Comparison of ENCODE assay signal across 7 cellular contexts in the genomic region with DNA sequence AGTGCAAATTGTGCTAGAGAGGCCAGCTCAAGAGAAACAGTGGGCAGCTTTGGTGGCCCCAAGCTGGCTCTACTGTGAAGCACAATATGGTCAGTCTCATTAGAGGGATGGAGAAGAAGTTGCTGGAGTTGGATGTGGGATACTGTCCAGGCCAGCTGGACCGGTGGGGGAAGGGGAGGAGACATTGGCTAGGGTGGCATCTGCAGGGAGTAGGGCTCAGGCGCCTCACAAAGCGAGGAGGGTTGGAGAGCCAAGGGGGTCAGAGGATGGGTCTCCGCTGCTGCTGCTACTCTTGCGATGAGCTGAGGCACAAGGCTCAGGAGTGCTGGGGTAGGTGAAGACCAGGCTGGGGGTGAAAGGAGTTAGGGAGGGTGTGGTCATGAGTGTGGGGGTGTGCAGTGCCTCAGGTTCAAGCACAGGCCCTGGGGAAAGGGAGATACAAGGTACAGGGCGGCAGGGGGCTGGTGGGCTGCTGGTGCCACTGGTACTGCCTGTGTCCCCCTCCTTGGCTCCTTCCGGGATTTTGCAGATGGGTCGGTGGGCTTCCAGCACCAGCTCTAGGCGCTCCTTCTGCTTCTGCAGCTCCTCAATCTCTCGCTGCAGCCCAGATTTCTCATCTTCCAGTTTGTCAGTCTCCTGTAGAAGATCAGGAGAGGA. TPM values are rescaled to one million over a fixed set of nuclear protein-coding genes. Genes with fewer than 3 reads are reported as not detected.
DNase-seq lines count a peak whose midpoint lies in the region; ATAC-seq and TF ChIP-seq lines count a peak whose summit lies in the region.

No MANE protein-coding gene starts in this region.

- H3K4me1 Mint-ChIP-seq in stimulated activated naive CD8-positive, alpha-beta T cell treated with anti-CD3 and anti-CD28 coated beads, Interleukin-15, amount 100 ng/mL, for 72 hours = peaks cover 73% of the 10 kb centered on the region

- peak overlapping the region; percentile 34 to 90 for H3K27ac Mint-ChIP-seq in stimulated activated naive CD8-positive, alpha-beta T cell treated with anti-CD3 and anti-CD28 coated beads, Interleukin-15, amount 100 ng/mL, for 72 hours

- TF ChIP-seq POLR2A in GM18526 (IDR thresholded peaks at IDR 0.05; ENCODE audit: extremely low read depth, insufficient read length) = peak; percentile 2

- H3K36me3 ChIP-seq in SK-N-MC (ENCODE audit: insufficient read depth, low read length) = no peaks in the 10 kb centered on the region

- H3K27me3 Mint-ChIP-seq in stimulated activated naive CD8-positive, alpha-beta T cell treated with anti-CD3 and anti-CD28 coated beads, Interleukin-15, amount 100 ng/mL, for 72 hours = no peaks in the 10 kb centered on the region

- no peak for TF ChIP-seq CTCF in fibroblast of the aortic adventitia (IDR thresholded peaks at IDR 0.05; ENCODE audit: insufficient read depth, low read length)

- no peak for ATAC-seq in stimulated activated naive CD8-positive, alpha-beta T cell treated with anti-CD3 and anti-CD28 coated beads, Interleukin-15, amount 100 ng/mL, for 72 hours
- no peak for ATAC-seq in GM19397 (IDR thresholded peaks at IDR 0.05; ENCODE audit: unreplicated experiment)

- H3K9ac ChIP-seq in SK-N-MC (ENCODE audit: insufficient read length) = no peak overlapping the region

- H3K27ac ChIP-seq in SK-N-MC = no peak overlapping the region

- H3K4me3 Mint-ChIP-seq in stimulated activated naive CD8-positive, alpha-beta T cell treated with anti-CD3 and anti-CD28 coated beads, Interleukin-15, amount 100 ng/mL, for 72 hours = peak overlapping the region; percentile 89 to 98

- no peaks in the 10 kb centered on the region for H3K9me3 ChIP-seq in SK-N-MC (ENCODE audit: low read depth, low read length)

- H3K4me3 ChIP-seq in SK-N-MC (peak overlapping the region; percentile 52), fibroblast of the aortic adventitia (ENCODE audit: low read depth, low read length) (peak overlapping the region; percentile 81)

- DNase-seq in SK-N-MC (ENCODE audit: low read depth, low spot score) (no peak), fibroblast of the aortic adventitia (ENCODE audit: low read depth) (no peak), HUDEP-2 (lab: John Stamatoyannopoulos, UW; ENCODE audit: unreplicated experiment in 76 of 76) (no peak)
- DNase-seq in stimulated activated naive CD8-positive, alpha-beta T cell treated with anti-CD3 and anti-CD28 coated beads, Interleukin-15, amount 100 ng/mL, for 72 hours = no peak
- no peak for DNase-seq in stimulated activated CD4-positive, alpha-beta T cell treated with anti-CD3 and anti-CD28 coated beads, Interleukin-4, amount 100 ng/mL, for 24 hours

- no peaks in the 10 kb centered on the region for H3K9me3 Mint-ChIP-seq in stimulated activated naive CD8-positive, alpha-beta T cell treated with anti-CD3 and anti-CD28 coated beads, Interleukin-15, amount 100 ng/mL, for 72 hours

RNA-seq across cellular contexts. Expression of gene CCDC85B, which starts 2.3 kb away (rescaled TPM):
- total RNA-seq in fibroblast of the aortic adventitia (ENCODE audit: low replicate concordance) = 75.0 and 288 TPM in 2 replicates

RNA-seq across cellular contexts. Expression of gene FIBP, which starts 4.5 kb away (rescaled TPM):
- total RNA-seq in fibroblast of the aortic adventitia (ENCODE audit: low replicate concordance) = 71.7 and 157 TPM in 2 replicates

RNA-seq across cellular contexts. Expression of gene FOSL1, which starts 7.4 kb away (rescaled TPM):
- total RNA-seq in fibroblast of the aortic adventitia (ENCODE audit: low replicate concordance) = 11.4 and 73.9 TPM in 2 replicates

RNA-seq across cellular contexts. Expression of gene CTSW, which starts 13.2 kb away (rescaled TPM):
- total RNA-seq in fibroblast of the aortic adventitia (ENCODE audit: low replicate concordance) = not detected in 2 replicates

RNA-seq across cellular contexts. Expression of gene EFEMP2, which starts 20.2 kb away (rescaled TPM):
- 57.3 and 105 TPM in 2 replicates for total RNA-seq in fibroblast of the aortic adventitia (ENCODE audit: low replicate concordance)
